25 cellular contexts compared by ENCODE assay signal in genomic region chr22:42408276-42408675, GRCh38. TPM values are rescaled to one million over a fixed set of nuclear protein-coding genes. Genes with fewer than 3 reads are reported as not detected.
DNase-seq lines count a peak whose midpoint lies in the region; ATAC-seq, FAIRE-seq and TF ChIP-seq lines count a peak whose summit lies in the region.
"Had no signal": no experiment of that assay in that cellular context is flagged by ENCODE, and none has a peak within 500 bp of the region (broad histone marks: within the 10 kb centered on the region; RNA-seq: fewer than 3 reads in every experiment).

No MANE protein-coding gene starts in this region.

- TF ChIP-seq EP300 in HepG2 (IDR thresholded peaks at IDR 0.05; ENCODE audit: low read depth in 2 of 2, low read length in 2 of 2) = no peak
- TF ChIP-seq EP300 in HepG2 (CRISPR knock-in tag; IDR thresholded peaks at IDR 0.05; ENCODE audit: borderline replicate concordance) = no peak
- no peak for TF ChIP-seq EP300 in K562 (IDR thresholded peaks at IDR 0.05; ENCODE audit: low read length)

- H2AFZ ChIP-seq in HepG2 (ENCODE audit: low read length) (no peak overlapping the region), K562 (ENCODE audit: low read depth, low read length) (no peak overlapping the region)
- H2AFZ ChIP-seq: GM23248 had no signal

- H3K9me3 ChIP-seq in HepG2 (ENCODE audit: low read length) (no peaks in the 10 kb centered on the region), right lobe of liver (no peaks in the 10 kb centered on the region), K562 (replicated peaks; ENCODE audit: control insufficient read depth, insufficient read depth, low read depth, low read length) (no peaks in the 10 kb centered on the region), neutrophil (peaks cover 4% of the 10 kb centered on the region)
- H3K9me3 ChIP-seq: A549, BE2C had no signal

- H3K27me3 ChIP-seq in HepG2 (ENCODE audit: control insufficient read depth in 1 of 2, insufficient read depth in 2 of 2, low read length in 2 of 2) (peaks cover 11 to 54% of the 10 kb centered on the region in 2 experiments; a peak in 4 of 5 replicates), right lobe of liver (no peaks in the 10 kb centered on the region), K562 (ENCODE audit: control insufficient read depth in 2 of 2, insufficient read depth in 2 of 2, low read length in 2 of 2) (peaks cover 17 to 31% of the 10 kb centered on the region in 2 experiments; a peak in 3 of 5 replicates), neutrophil (no peaks in the 10 kb centered on the region)
- H3K27me3 ChIP-seq: BE2C had no signal

- WGBS in HepG2 (ENCODE audit: low lambda C conversion rate) = 0% methylated on average over 1 of the region's 7 CpGs
- 68% methylated on average over 5 of the region's 7 CpGs for WGBS in right lobe of liver (ENCODE audit: insufficient coverage, low coverage, low lambda C conversion rate, missing lambda C conversion rate)
- 15% methylated on average over 4 of the region's 7 CpGs for WGBS in K562 (ENCODE audit: insufficient coverage, low coverage, missing lambda C conversion rate)

- H3K9me1 ChIP-seq in K562 (ENCODE audit: control insufficient read depth, insufficient read depth, low read length) = no peaks in the 10 kb centered on the region

- no peak for TF ChIP-seq POLR2A in HepG2 (IDR thresholded peaks at IDR 0.05; ENCODE audit: insufficient read depth in 1 of 2, low read depth in 2 of 2, low read length in 2 of 2)
- TF ChIP-seq POLR2A in right lobe of liver (IDR thresholded peaks at IDR 0.05) = no peak
- TF ChIP-seq POLR2A in K562 (conservative IDR thresholded peaks at IDR 0.05) = no peak

- intact Hi-C loops in HepG2 (cut with micrococcal nuclease; ENCODE audit: unreplicated experiment) (no loop called here), right lobe of liver (cut with DNase I) (no loop called here), K562 (cut with micrococcal nuclease) (no loop called here)

- H3K36me3 ChIP-seq in HepG2 (replicated peaks in 1 of 2; ENCODE audit: control insufficient read depth in 1 of 2, insufficient read depth in 2 of 2, low read length in 2 of 2) = no peaks in the 10 kb centered on the region
- no peaks in the 10 kb centered on the region for H3K36me3 ChIP-seq in right lobe of liver
- no peaks in the 10 kb centered on the region for H3K36me3 ChIP-seq in K562 (ENCODE audit: control insufficient read depth, insufficient read depth, low read length)
- peaks cover 100% of the 10 kb centered on the region for H3K36me3 ChIP-seq in neutrophil
- H3K36me3 ChIP-seq: BE2C had no signal

- FAIRE-seq in HepG2 (lab: Jason Lieb, UNC) (no peak), K562 (lab: Jason Lieb, UNC) (no peak)
- FAIRE-seq: A549, D721Med, GM12878, GM19239 had no signal

- H4K20me1 ChIP-seq in HepG2 (ENCODE audit: insufficient read depth, low read length) (no peaks in the 10 kb centered on the region), K562 (replicated peaks; ENCODE audit: control insufficient read depth, insufficient read depth, low read length) (no peaks in the 10 kb centered on the region)

- H3K79me2 ChIP-seq in HepG2 (ENCODE audit: insufficient read depth, low read length) (no peaks in the 10 kb centered on the region), K562 (ENCODE audit: control insufficient read depth, insufficient read depth, low read length) (no peaks in the 10 kb centered on the region)

- TF ChIP-seq CTCF in HepG2 (CRISPR knock-in tag; IDR thresholded peaks at IDR 0.05) (no peak), right lobe of liver (IDR thresholded peaks at IDR 0.05) (no peak), K562 (IDR thresholded peaks at IDR 0.05 in 2 of 3, conservative IDR thresholded peaks at IDR 0.05 in 1 of 3; ENCODE audit: insufficient read depth in 2 of 3, low read depth in 1 of 3, low read length in 3 of 3) (no peak), neutrophil (IDR thresholded peaks at IDR 0.05) (no peak)

- TF ChIP-seq RAD21 in HepG2 (CRISPR knock-in tag; IDR thresholded peaks at IDR 0.05) (no peak), K562 (CRISPR knock-in tag; conservative IDR thresholded peaks at IDR 0.05 in 1 of 2, IDR thresholded peaks at IDR 0.05 in 1 of 2) (no peak)

- in situ Hi-C loops in HepG2 (cut with HindIII; ENCODE audit: extremely low pct_ligation_motif_present, low pct_unique_long_range_greater_than_20kb) = no loop called here
- in situ Hi-C loops in K562 (cut with MboI) = no loop called here

- POLR2A ChIA-PET in HepG2 (lab: Yijun Ruan, JAX) (no interaction called here), K562 (lab: Yijun Ruan, JAX) (interaction anchor here (0.6 kb wide), 1 partner anchor 150 kb away, joined by 3 read pairs; no protein-coding TSS in a partner anchor)

- no peak overlapping the region for H3K4me3 ChIP-seq in HepG2 (replicated peaks in 1 of 3; ENCODE audit: insufficient read depth in 1 of 3, low read depth in 2 of 3, low read length in 3 of 3)
- H3K4me3 ChIP-seq in right lobe of liver = no peak overlapping the region
- H3K4me3 ChIP-seq in K562 = no peak overlapping the region
- no peak overlapping the region for H3K4me3 ChIP-seq in neutrophil (ENCODE audit: low read depth in 1 of 2, low read length in 1 of 2)
- H3K4me3 ChIP-seq: A549, GM12878, GM23248 had no signal

- H3K4me1 ChIP-seq in HepG2 (ENCODE audit: insufficient read depth, low read length) = peaks cover 29% of the 10 kb centered on the region
- no peaks in the 10 kb centered on the region for H3K4me1 ChIP-seq in right lobe of liver
- H3K4me1 ChIP-seq in K562 (replicated peaks in 1 of 2; ENCODE audit: control insufficient read depth in 2 of 2, insufficient read depth in 2 of 2, low read length in 2 of 2) = peaks cover 12 to 22% of the 10 kb centered on the region in 2 experiments; a peak in 4 of 5 replicates
- H3K4me1 ChIP-seq in neutrophil (ENCODE audit: control insufficient read depth in 1 of 2, insufficient read depth in 1 of 2, low read depth in 1 of 2, low read length in 1 of 2) = no peaks in the 10 kb centered on the region
- H3K4me1 ChIP-seq: A549 had no signal

- CTCF ChIA-PET in HepG2 (lab: Yijun Ruan, JAX; ENCODE audit: low intra/inter-chr PET ratio, low total read pairs) = no interaction called here
- CTCF ChIA-PET in K562 (lab: Yijun Ruan, JAX; ENCODE audit: low intra/inter-chr PET ratio) = no interaction called here

- H3K9ac ChIP-seq in HepG2 (ENCODE audit: insufficient read depth, low read depth, low read length) (no peak overlapping the region), K562 (ENCODE audit: insufficient read depth in 1 of 2, low read depth in 2 of 2, low read length in 2 of 2) (0 out of 4 replicates have a peak overlapping the region, but pooled peaks of 1 of the 2 experiments have one; percentile 36)
- H3K9ac ChIP-seq: GM23248 had no signal

- H3K27ac ChIP-seq in HepG2 (ENCODE audit: extremely low read length, insufficient read depth, low read length) (no peak overlapping the region), right lobe of liver (no peak overlapping the region), K562 (ENCODE audit: extremely low read depth, low read depth, low read length) (no peak overlapping the region), neutrophil (peak overlapping the region; percentile 43)
- H3K27ac ChIP-seq: A549, C4-2B, GM23248 had no signal

- no peak overlapping the region for H3K4me2 ChIP-seq in HepG2 (ENCODE audit: low read depth, low read length)
- no peak overlapping the region for H3K4me2 ChIP-seq in K562 (ENCODE audit: insufficient read depth, low read length)
- H3K4me2 ChIP-seq: A549 had no signal

- BruUV-seq in HepG2 (replicated peaks; lab: Mats Ljungman, UMichigan) (no TSS peak), K562 (replicated peaks; lab: Mats Ljungman, UMichigan) (no TSS peak)

- ATAC-seq in HepG2 (no peak), right lobe of liver (no peak), K562 (no peak)
- ATAC-seq: A549; CD8-positive, alpha-beta T cell; GM12878; HCT116 had no signal

- no peak for DNase-seq in HepG2 (ENCODE audit: low spot score)
- DNase-seq in right lobe of liver = no peak
- no peak for DNase-seq in K562 (ENCODE audit: extremely low read depth in 1 of 4, low spot score in 3 of 4)
- no peak for DNase-seq in NOMO-1 treated with dmso at 0.1 percent for 144 hours (lab: John Stamatoyannopoulos, UW; ENCODE audit: unreplicated experiment)
- no peak for DNase-seq in T-helper 1 cell
- DNase-seq: 8988T; ACHN; AML-193; BE2C; CD4-positive, CD25-positive, alpha-beta regulatory T cell; CD8-positive, alpha-beta T cell; DMS 273 treated with DMSO at 0.1 percent for 48 hours; DMS79; EL; GDM1; GM23248; H9 had no signal

RNA-seq across cellular contexts. Expression of gene NFAM1, which starts 23.9 kb away (rescaled TPM):
- not detected in 2 replicates for total RNA-seq in HepG2 (2016; rRNA removed; fragmentation: Illumina TruSeq; extraction: Trizol)
- not detected in 2 replicates for total RNA-seq in HepG2 (2016; cell fraction: cytosol; rRNA removed; fragmentation: Illumina TruSeq; extraction: Trizol; ENCODE audit: low read depth)
- not detected in 2 replicates for total RNA-seq in HepG2 (2016; cell fraction: insoluble cytoplasmic fraction; rRNA removed; fragmentation: Illumina TruSeq; extraction: Trizol)
- not detected in 2 replicates for total RNA-seq in HepG2 (2016; cell fraction: membrane; rRNA removed; fragmentation: Illumina TruSeq; extraction: Trizol)
- total RNA-seq in HepG2 (2016; cell fraction: nucleus; rRNA removed; fragmentation: Illumina TruSeq; extraction: Trizol) = not detected in 2 replicates
- 0.03 and 0.10 TPM in 2 replicates for polyA plus RNA-seq in HepG2 (2011; rRNA removed)
- polyA plus RNA-seq in HepG2 (2011; cell fraction: cytosol; rRNA removed) = 0.01 TPM in 2 replicates
- polyA plus RNA-seq in HepG2 (2011; cell fraction: nucleus; rRNA removed) = 0.05 TPM in 1 of 2 replicates, not detected in the other
- 0.24 and 0.35 TPM in 2 replicates for polyA plus RNA-seq in HepG2 (2012)
- not detected in 2 replicates for polyA plus RNA-seq in HepG2 (2016; cell fraction: cytosol; fragmentation: Illumina TruSeq; extraction: Trizol; ENCODE audit: low read depth)
- not detected in 2 replicates for polyA plus RNA-seq in HepG2 (2016; cell fraction: insoluble cytoplasmic fraction; fragmentation: Illumina TruSeq; extraction: Trizol; ENCODE audit: low read depth)
- polyA plus RNA-seq in HepG2 (2016; cell fraction: membrane; fragmentation: Illumina TruSeq; extraction: Trizol; ENCODE audit: low read depth) = not detected in 2 replicates
- polyA plus RNA-seq in HepG2 (2016; cell fraction: nucleus; fragmentation: Illumina TruSeq; extraction: Trizol; ENCODE audit: insufficient read depth, low read depth) = not detected in 2 replicates
- polyA minus RNA-seq in HepG2 (2011; rRNA and poly(A)+ RNA removed; ENCODE audit: low replicate concordance) = 0.05 TPM in 1 of 2 replicates, not detected in the other
- not detected in 2 replicates for polyA minus RNA-seq in HepG2 (2011; cell fraction: cytosol; rRNA and poly(A)+ RNA removed)
- not detected in 2 replicates for polyA minus RNA-seq in HepG2 (2011; cell fraction: nucleus; rRNA and poly(A)+ RNA removed)
- 1 to 10 TPM; 2.1 to 6.6 (median 2.4) TPM for total RNA-seq in right lobe of liver
- not detected in 2 replicates for total RNA-seq in K562 (2011; cell fraction: chromatin; rRNA removed; ENCODE audit: low replicate concordance)
- total RNA-seq in K562 (2011; cell fraction: nucleolus; rRNA removed) = not detected in 2 replicates
- total RNA-seq in K562 (2011; cell fraction: nucleoplasm; rRNA removed) = not detected in 2 replicates
- total RNA-seq in K562 (2014; rRNA removed) = 0.08 TPM in 1 of 2 replicates, not detected in the other
- not detected in 2 replicates for total RNA-seq in K562 (2014; rRNA removed; fragmentation: Illumina TruSeq; extraction: Trizol)
- 0.04 TPM in 2 replicates for total RNA-seq in K562 (2015; rRNA removed; fragmentation: Illumina TruSeq; extraction: Trizol)
- 0.02 and 0.18 TPM in 2 replicates for total RNA-seq in K562 (2021)
- polyA plus RNA-seq in K562 (2011; rRNA removed) = 0.01 TPM in 1 of 2 replicates, not detected in the other
- 0.03 TPM in 1 of 2 replicates, not detected in the other for polyA plus RNA-seq in K562 (2011; cell fraction: cytosol; rRNA removed)
- polyA plus RNA-seq in K562 (2011; cell fraction: nucleus; rRNA removed) = 0.03 TPM in 1 of 2 replicates, not detected in the other
- 0.08 and 0.21 TPM in 2 replicates for polyA plus RNA-seq in K562 (2012)
- 0.03 and 0.04 TPM in 2 replicates for polyA plus RNA-seq in K562 (2014; fragmentation: Illumina TruSeq; extraction: Trizol)
- not detected for polyA plus RNA-seq in K562 (2014; fragmentation: Nextera tagmentation; extraction: Ambion mirVana)
- not detected in 2 replicates for polyA plus RNA-seq in K562 (2014; rRNA removed)
- polyA minus RNA-seq in K562 (2011; rRNA and poly(A)+ RNA removed) = not detected in 2 replicates
- polyA minus RNA-seq in K562 (2011; cell fraction: cytosol; rRNA and poly(A)+ RNA removed) = not detected in 2 replicates
- not detected in 2 replicates for polyA minus RNA-seq in K562 (2011; cell fraction: nucleus; rRNA and poly(A)+ RNA removed)
- total RNA-seq: CD8-positive, alpha-beta T cell; GM23248; H4 had no signal
- polyA plus RNA-seq: A549, GM23248 had no signal

Comparison
In these comparisons a context has a peak if more than half of its experiments do, and no peak if none do; other contexts are left out.
1. Of the 241 proteins assayed by ChIP-seq in both HepG2 and K562: peak only in HepG2: MAFF and MAFK; only in K562: none; in both: none; in neither: 239.